ENCODE assay signal across 10 cellular contexts in genomic region chr18:48133675-48134251, GRCh38.
DNase-seq lines count a peak whose midpoint lies in the region; ATAC-seq and TF ChIP-seq lines count a peak whose summit lies in the region.
"Had no signal": no experiment of that assay in that cellular context is flagged by ENCODE, and none has a peak within 500 bp of the region (broad histone marks: within the 10 kb centered on the region; RNA-seq: fewer than 3 reads in every experiment).

No MANE protein-coding gene starts in this region.

- POLR2A ChIA-PET in activated CD4-positive, alpha-beta memory T cell treated with anti-CD3 and anti-CD28 coated beads, Interleukin-2, amount 10 ng/mL, durations not matched to agents 7 days and 5 days (lab: Charles Lee), result interaction anchor here (0.6 kb wide), 1 partner anchor 121 kb away, joined by 4 read pairs; no protein-coding TSS in a partner anchor

- H3K27me3 ChIP-seq in gastroesophageal sphincter (peaks cover 19% of the 10 kb centered on the region), upper lobe of left lung (peaks cover 0 to 6% (median 1%) of the 10 kb centered on the region in 4 donors), endodermal cell (ENCODE audit: control insufficient read depth, insufficient read depth, low read length, poor library complexity, severe bottlenecking) (peaks cover 62% of the 10 kb centered on the region)

- H3K9me3 ChIP-seq in gastroesophageal sphincter (no peaks in the 10 kb centered on the region), upper lobe of left lung (no peaks in the 10 kb centered on the region), endodermal cell (ENCODE audit: control insufficient read depth, low read length) (no peaks in the 10 kb centered on the region)

- H3K4me1 Mint-ChIP-seq in endodermal cell, result peaks cover 23% of the 10 kb centered on the region
- H3K4me1 Mint-ChIP-seq in activated CD4-positive, alpha-beta memory T cell treated with anti-CD3 and anti-CD28 coated beads, Interleukin-2, amount 10 ng/mL, durations not matched to agents 7 days and 5 days, result peaks cover 45% of the 10 kb centered on the region

- H3K4me1 ChIP-seq in gastroesophageal sphincter (peaks cover 0 to 53% (median 24%) of the 10 kb centered on the region in 3 donors), upper lobe of left lung (peaks cover 6 to 45% (median 33%) of the 10 kb centered on the region in 4 donors), endodermal cell (ENCODE audit: control insufficient read depth, insufficient read depth, low read length) (no peaks in the 10 kb centered on the region)

- H3K4me3 ChIP-seq in gastroesophageal sphincter (no peak overlapping the region), upper lobe of left lung (no peak overlapping the region), endodermal cell (ENCODE audit: low read length) (no peak overlapping the region)

- TF ChIP-seq CTCF in gastroesophageal sphincter (IDR thresholded peaks at IDR 0.05) (no peak), upper lobe of left lung (IDR thresholded peaks at IDR 0.05) (peak in 2 of 6 experiments; percentile 11 to 13), endodermal cell (conservative IDR thresholded peaks at IDR 0.05) (no peak)

- WGBS in gastroesophageal sphincter (ENCODE audit: low coverage in 1 of 2), 2 donors, result 28 to 31% methylated on average over 5 of the region's 5 CpGs
- 28 to 38% methylated on average over 5 of the region's 5 CpGs for WGBS in upper lobe of left lung, 2 donors
- 69 to 76% methylated on average over 3 to 4 of the region's 5 CpGs for WGBS in endodermal cell (ENCODE audit: insufficient coverage in 1 of 2, insufficient read length in 1 of 2), 2 experiments

- H3K36me3 ChIP-seq in gastroesophageal sphincter, result no peaks in the 10 kb centered on the region
- no peaks in the 10 kb centered on the region for H3K36me3 ChIP-seq in upper lobe of left lung
- no peaks in the 10 kb centered on the region for H3K36me3 ChIP-seq in endodermal cell (ENCODE audit: control insufficient read depth, insufficient read depth, low read length)

- H3K27ac Mint-ChIP-seq in endodermal cell, result no peak overlapping the region
- H3K27ac Mint-ChIP-seq in activated CD4-positive, alpha-beta memory T cell treated with anti-CD3 and anti-CD28 coated beads, Interleukin-2, amount 10 ng/mL, durations not matched to agents 7 days and 5 days, result no peak overlapping the region
- H3K27ac Mint-ChIP-seq: nephron progenitor cell had no signal

- CTCF ChIA-PET in activated CD4-positive, alpha-beta memory T cell treated with anti-CD3 and anti-CD28 coated beads, Interleukin-2, amount 10 ng/mL, durations not matched to agents 7 days and 5 days (lab: Charles Lee), result no interaction called here

- H3K27ac ChIP-seq in gastroesophageal sphincter, result peak overlapping the region in 3 of 4 donors; percentile 46 to 57 (median 49)
- no peak overlapping the region for H3K27ac ChIP-seq in upper lobe of left lung
- no peak overlapping the region for H3K27ac ChIP-seq in endodermal cell (ENCODE audit: low read depth, low read length)

- no peaks in the 10 kb centered on the region for H3K36me3 Mint-ChIP-seq in endodermal cell (ENCODE audit: low read depth)
- no peaks in the 10 kb centered on the region for H3K36me3 Mint-ChIP-seq in activated CD4-positive, alpha-beta memory T cell treated with anti-CD3 and anti-CD28 coated beads, Interleukin-2, amount 10 ng/mL, durations not matched to agents 7 days and 5 days (ENCODE audit: low read depth)

- H3K9ac ChIP-seq in endodermal cell (ENCODE audit: extremely low read depth, low read length, poor library complexity, severe bottlenecking), result no peak overlapping the region

- no peaks in the 10 kb centered on the region for H3K9me3 Mint-ChIP-seq in endodermal cell
- no peaks in the 10 kb centered on the region for H3K9me3 Mint-ChIP-seq in activated CD4-positive, alpha-beta memory T cell treated with anti-CD3 and anti-CD28 coated beads, Interleukin-2, amount 10 ng/mL, durations not matched to agents 7 days and 5 days
- H3K9me3 Mint-ChIP-seq: nephron progenitor cell had no signal

- ATAC-seq in gastroesophageal sphincter (peak; percentile 32), upper lobe of left lung (ENCODE audit: low FRiP score in 2 of 2) (peak; percentile 41 to 61), GM19455 (IDR thresholded peaks at IDR 0.05; ENCODE audit: unreplicated experiment) (no peak)

- TF ChIP-seq POLR2A in gastroesophageal sphincter (IDR thresholded peaks at IDR 0.05) (no peak), upper lobe of left lung (IDR thresholded peaks at IDR 0.05) (no peak)

- no peak overlapping the region for H3K4me3 Mint-ChIP-seq in endodermal cell
- H3K4me3 Mint-ChIP-seq in activated CD4-positive, alpha-beta memory T cell treated with anti-CD3 and anti-CD28 coated beads, Interleukin-2, amount 10 ng/mL, durations not matched to agents 7 days and 5 days, result no peak overlapping the region
- H3K4me3 Mint-ChIP-seq: nephron progenitor cell had no signal

- peaks cover 58% of the 10 kb centered on the region for H3K27me3 Mint-ChIP-seq in endodermal cell (ENCODE audit: insufficient read depth)
- peaks cover 82% of the 10 kb centered on the region for H3K27me3 Mint-ChIP-seq in activated CD4-positive, alpha-beta memory T cell treated with anti-CD3 and anti-CD28 coated beads, Interleukin-2, amount 10 ng/mL, durations not matched to agents 7 days and 5 days

- TF ChIP-seq EP300 in gastroesophageal sphincter (IDR thresholded peaks at IDR 0.05), result no peak
- TF ChIP-seq EP300 in upper lobe of left lung (IDR thresholded peaks at IDR 0.05), result no peak

- peak; percentile 98 for DNase-seq in NCI-H2107 treated with DMSO at 0.1 percent for 48 hours (lab: John Stamatoyannopoulos, UW; ENCODE audit: unreplicated experiment)
- DNase-seq in NCI-H2107 (lab: John Stamatoyannopoulos, UW), result no peak
- peak; percentile 98 for DNase-seq in NCI-H748 treated with DMSO at 0.1 percent for 48 hours (lab: John Stamatoyannopoulos, UW)
- DNase-seq in upper lobe of left lung, result peak in 1 of 2 donors; percentile 53
- DNase-seq in endodermal cell, result no peak
- no peak for DNase-seq in activated CD4-positive, alpha-beta memory T cell treated with anti-CD3 and anti-CD28 coated beads, Interleukin-2, amount 10 ng/mL, durations not matched to agents 7 days and 5 days
- DNase-seq: caudate nucleus, nephron progenitor cell had no signal

Comparison
In these comparisons a context has a peak if more than half of its experiments do, and no peak if none do; other contexts are left out.
1. DNase-seq: peak in NCI-H2107 treated with DMSO at 0.1 percent for 48 hours (single experiment) and NCI-H748 treated with DMSO at 0.1 percent for 48 hours (single experiment); none in NCI-H2107 (single experiment), endodermal cell (single experiment) and activated CD4-positive, alpha-beta memory T cell treated with anti-CD3 and anti-CD28 coated beads, Interleukin-2, amount 10 ng/mL, durations not matched to agents 7 days and 5 days (single experiment).
2. H3K27ac ChIP-seq: peak in gastroesophageal sphincter (3 of 4); none in upper lobe of left lung (0 of 4) and endodermal cell (single experiment).